10 cellular contexts compared by ENCODE assay signal in genomic region chr2:460861-461260, GRCh38.
DNase-seq lines count a peak whose midpoint lies in the region; ATAC-seq and TF ChIP-seq lines count a peak whose summit lies in the region.
"Had no signal": no experiment of that assay in that cellular context is flagged by ENCODE, and none has a peak within 500 bp of the region (broad histone marks: within the 10 kb centered on the region; RNA-seq: fewer than 3 reads in every experiment).

No MANE protein-coding gene starts in this region.

- ATAC-seq in HG02938 (IDR thresholded peaks at IDR 0.05; ENCODE audit: unreplicated experiment) (peak; percentile 91), GM18517 (IDR thresholded peaks at IDR 0.05; ENCODE audit: unreplicated experiment) (no peak)
- ATAC-seq: heart left ventricle had no signal

- TF ChIP-seq CTCF in GM12865 (IDR thresholded peaks at IDR 0.05; ENCODE audit: insufficient read depth, low read depth, low read length, missing control alignments) (no peak), coronary artery (IDR thresholded peaks at IDR 0.05) (no peak)

- no peaks in the 10 kb centered on the region for H3K36me3 Mint-ChIP-seq in activated CD4-positive, alpha-beta T cell treated with anti-CD3 and anti-CD28 coated beads, Interleukin-2, amount 10 ng/mL, durations not matched to agents 7 days and 5 days (ENCODE audit: low read depth)
- H3K36me3 Mint-ChIP-seq in immature natural killer cell = no peaks in the 10 kb centered on the region

- CTCF ChIA-PET in activated CD4-positive, alpha-beta T cell treated with anti-CD3 and anti-CD28 coated beads, Interleukin-2, amount 10 ng/mL, durations not matched to agents 7 days and 5 days (lab: Charles Lee) = no interaction called here

- no peak overlapping the region for H3K4me3 Mint-ChIP-seq in activated CD4-positive, alpha-beta T cell treated with anti-CD3 and anti-CD28 coated beads, Interleukin-2, amount 10 ng/mL, durations not matched to agents 7 days and 5 days
- peak overlapping the region; percentile 65 to 85 (median 70) for H3K4me3 Mint-ChIP-seq in immature natural killer cell

- POLR2A ChIA-PET in activated CD4-positive, alpha-beta T cell treated with anti-CD3 and anti-CD28 coated beads, Interleukin-2, amount 10 ng/mL, durations not matched to agents 7 days and 5 days (lab: Charles Lee) = no interaction called here

- H3K27ac ChIP-seq in coronary artery = no peak overlapping the region
- H3K27ac ChIP-seq: heart left ventricle, KMS-11 had no signal

- H3K27ac Mint-ChIP-seq in activated CD4-positive, alpha-beta T cell treated with anti-CD3 and anti-CD28 coated beads, Interleukin-2, amount 10 ng/mL, durations not matched to agents 7 days and 5 days = peak overlapping the region; percentile 7
- H3K27ac Mint-ChIP-seq in immature natural killer cell = peak overlapping the region in 5 of 6 donors; percentile 39 to 93 (median 81)

- H3K4me3 ChIP-seq in GM12865 (ENCODE audit: low read depth, low read length) (no peak overlapping the region), coronary artery (no peak overlapping the region)
- H3K4me3 ChIP-seq: heart left ventricle had no signal

- DNase-seq in GM12865 (ENCODE audit: low read depth) (peak; percentile 35), immature natural killer cell (peak; percentile 82 to 83 (median 83)), coronary artery (ENCODE audit: low spot score) (no peak), NCI-H2081 treated with DMSO at 0.1 percent for 48 hours (lab: John Stamatoyannopoulos, UW) (no peak), kidney glomerular epithelial cell (lab: John Stamatoyannopoulos, UW) (no peak)
- DNase-seq in activated CD4-positive, alpha-beta T cell treated with anti-CD3 and anti-CD28 coated beads, Interleukin-2, amount 10 ng/mL, durations not matched to agents 7 days and 5 days = peak; percentile 73
- DNase-seq: heart left ventricle had no signal

- H3K9me3 Mint-ChIP-seq in activated CD4-positive, alpha-beta T cell treated with anti-CD3 and anti-CD28 coated beads, Interleukin-2, amount 10 ng/mL, durations not matched to agents 7 days and 5 days = no peaks in the 10 kb centered on the region
- H3K9me3 Mint-ChIP-seq in immature natural killer cell = peaks cover 0 to 1% (median 0%) of the 10 kb centered on the region in 6 donors

- peaks cover 17% of the 10 kb centered on the region for H3K4me1 Mint-ChIP-seq in activated CD4-positive, alpha-beta T cell treated with anti-CD3 and anti-CD28 coated beads, Interleukin-2, amount 10 ng/mL, durations not matched to agents 7 days and 5 days
- peaks cover 42 to 52% of the 10 kb centered on the region in 2 donors for H3K4me1 Mint-ChIP-seq in immature natural killer cell

- peaks cover 59% of the 10 kb centered on the region for H3K27me3 Mint-ChIP-seq in activated CD4-positive, alpha-beta T cell treated with anti-CD3 and anti-CD28 coated beads, Interleukin-2, amount 10 ng/mL, durations not matched to agents 7 days and 5 days
- peaks cover 6 to 20% (median 12%) of the 10 kb centered on the region in 3 donors for H3K27me3 Mint-ChIP-seq in immature natural killer cell (ENCODE audit: low read depth in 3 of 3)

Comparison
In these comparisons a context has a peak if more than half of its experiments do, and no peak if none do; other contexts are left out.
1. DNase-seq: peak in GM12865 (single experiment), activated CD4-positive, alpha-beta T cell treated with anti-CD3 and anti-CD28 coated beads, Interleukin-2, amount 10 ng/mL, durations not matched to agents 7 days and 5 days (single experiment) and immature natural killer cell (3 of 3); none in coronary artery (single experiment), NCI-H2081 treated with DMSO at 0.1 percent for 48 hours (single experiment) and kidney glomerular epithelial cell (single experiment).